ENCODE assay signal across 10 cellular contexts in genomic region chr12:96237035-96237434, GRCh38. TPM values are rescaled to one million over a fixed set of nuclear protein-coding genes. Genes with fewer than 3 reads are reported as not detected.
DNase-seq lines count a peak whose midpoint lies in the region; ATAC-seq and TF ChIP-seq lines count a peak whose summit lies in the region.
"Had no signal": no experiment of that assay in that cellular context is flagged by ENCODE, and none has a peak within 500 bp of the region (broad histone marks: within the 10 kb centered on the region; RNA-seq: fewer than 3 reads in every experiment).

No MANE protein-coding gene starts in this region.

- H3K9ac ChIP-seq in mucosa of rectum (ENCODE audit: low read depth in 1 of 2, low read length in 2 of 2), result no peak overlapping the region

- no peak for DNase-seq in activated naive CD8-positive, alpha-beta T cell treated with anti-CD3 and anti-CD28 coated beads, Interleukin-2, amount 50 U/mL, for 24 hours
- DNase-seq in breast epithelium (ENCODE audit: low spot score in 2 of 2) (no peak), upper lobe of left lung (no peak), omental fat pad (ENCODE audit: low spot score) (no peak), ACHN (no peak)
- DNase-seq: NCI-H1694 treated with DMSO at 0.1 percent for 48 hours, OCI-M1 had no signal

- H3K4me3 Mint-ChIP-seq in activated naive CD8-positive, alpha-beta T cell, result peak overlapping the region; percentile 27
- no peak overlapping the region for H3K4me3 Mint-ChIP-seq in activated naive CD8-positive, alpha-beta T cell treated with anti-CD3 and anti-CD28 coated beads, Interleukin-2, amount 50 U/mL, for 24 hours

- no peak for TF ChIP-seq POLR2A in breast epithelium (IDR thresholded peaks at IDR 0.05)
- no peak for TF ChIP-seq POLR2A in upper lobe of left lung (IDR thresholded peaks at IDR 0.05)

- peaks cover 12% of the 10 kb centered on the region for H3K36me3 Mint-ChIP-seq in activated naive CD8-positive, alpha-beta T cell
- H3K36me3 Mint-ChIP-seq in activated naive CD8-positive, alpha-beta T cell treated with anti-CD3 and anti-CD28 coated beads, Interleukin-2, amount 50 U/mL, for 24 hours (ENCODE audit: low read depth), result peaks cover 8% of the 10 kb centered on the region

- H3K4me1 ChIP-seq in breast epithelium (peaks cover 24 to 27% of the 10 kb centered on the region in 2 donors), mucosa of rectum (ENCODE audit: control insufficient read depth in 2 of 2, insufficient read depth in 2 of 2, low read length in 2 of 2) (peaks cover 23 to 28% of the 10 kb centered on the region in 2 donors), upper lobe of left lung (peaks cover 54 to 79% (median 61%) of the 10 kb centered on the region in 4 donors)

- TF ChIP-seq CTCF in breast epithelium (IDR thresholded peaks at IDR 0.05), result no peak
- no peak for TF ChIP-seq CTCF in upper lobe of left lung (IDR thresholded peaks at IDR 0.05)
- no peak for TF ChIP-seq CTCF in omental fat pad (IDR thresholded peaks at IDR 0.05)

- 92 to 96% methylated on average over 6 to 7 of the region's 7 CpGs for WGBS in upper lobe of left lung, 2 donors

- intact Hi-C loops in breast epithelium (cut with DNase I; ENCODE audit: low total_unique reads), result no loop called here

- H3K27ac ChIP-seq in breast epithelium (peak overlapping the region; percentile 92 to 95), mucosa of rectum (ENCODE audit: low read depth in 2 of 2, low read length in 2 of 2) (peak overlapping the region; percentile 80 to 86), upper lobe of left lung (peak overlapping the region; percentile 64 to 74 (median 65))

- peaks cover 62% of the 10 kb centered on the region for H3K4me1 Mint-ChIP-seq in activated naive CD8-positive, alpha-beta T cell (ENCODE audit: low read depth)
- H3K4me1 Mint-ChIP-seq in activated naive CD8-positive, alpha-beta T cell treated with anti-CD3 and anti-CD28 coated beads, Interleukin-2, amount 50 U/mL, for 24 hours, result peaks cover 57% of the 10 kb centered on the region

- ATAC-seq in activated naive CD8-positive, alpha-beta T cell treated with anti-CD3 and anti-CD28 coated beads, Interleukin-2, amount 50 U/mL, for 24 hours, result no peak
- ATAC-seq in upper lobe of left lung (ENCODE audit: low FRiP score in 2 of 2), result no peak
- ATAC-seq in omental fat pad (ENCODE audit: low FRiP score), result no peak
- ATAC-seq in HG02571 (IDR thresholded peaks at IDR 0.05; ENCODE audit: unreplicated experiment), result no peak

- no peak overlapping the region for H3K27ac Mint-ChIP-seq in activated naive CD8-positive, alpha-beta T cell
- no peak overlapping the region for H3K27ac Mint-ChIP-seq in activated naive CD8-positive, alpha-beta T cell treated with anti-CD3 and anti-CD28 coated beads, Interleukin-2, amount 50 U/mL, for 24 hours

- no peaks in the 10 kb centered on the region for H3K27me3 Mint-ChIP-seq in activated naive CD8-positive, alpha-beta T cell
- no peaks in the 10 kb centered on the region for H3K27me3 Mint-ChIP-seq in activated naive CD8-positive, alpha-beta T cell treated with anti-CD3 and anti-CD28 coated beads, Interleukin-2, amount 50 U/mL, for 24 hours

- H3K36me3 ChIP-seq in breast epithelium (no peaks in the 10 kb centered on the region), mucosa of rectum (ENCODE audit: control insufficient read depth in 2 of 2, insufficient read depth in 2 of 2, low read length in 2 of 2) (no peaks in the 10 kb centered on the region), upper lobe of left lung (peaks cover 0 to 3% (median 0%) of the 10 kb centered on the region in 4 donors)

- no peaks in the 10 kb centered on the region for H3K27me3 ChIP-seq in breast epithelium
- no peaks in the 10 kb centered on the region for H3K27me3 ChIP-seq in mucosa of rectum (ENCODE audit: control insufficient read depth in 2 of 2, insufficient read depth in 2 of 2, low read length in 2 of 2)
- no peaks in the 10 kb centered on the region for H3K27me3 ChIP-seq in upper lobe of left lung

- no peaks in the 10 kb centered on the region for H3K9me3 Mint-ChIP-seq in activated naive CD8-positive, alpha-beta T cell (ENCODE audit: low read depth)
- no peaks in the 10 kb centered on the region for H3K9me3 Mint-ChIP-seq in activated naive CD8-positive, alpha-beta T cell treated with anti-CD3 and anti-CD28 coated beads, Interleukin-2, amount 50 U/mL, for 24 hours

- H3K4me3 ChIP-seq in breast epithelium (peak overlapping the region in 1 of 3 donors; percentile 47), mucosa of rectum (ENCODE audit: low read length in 2 of 2) (no peak overlapping the region), upper lobe of left lung (no peak overlapping the region)

- in situ Hi-C loops in ACHN (cut with HindIII; ENCODE audit: low pct_ligation_motif_present, low pct_unique_long_range_greater_than_20kb, low sequenced_read_pairs), result no loop called here

- TF ChIP-seq EP300 in upper lobe of left lung (IDR thresholded peaks at IDR 0.05), result no peak

- no peaks in the 10 kb centered on the region for H3K9me3 ChIP-seq in breast epithelium
- H3K9me3 ChIP-seq in mucosa of rectum (ENCODE audit: control insufficient read depth in 2 of 2, low read length in 2 of 2), result no peaks in the 10 kb centered on the region
- no peaks in the 10 kb centered on the region for H3K9me3 ChIP-seq in upper lobe of left lung

RNA-seq across cellular contexts. Expression of gene ELK3, which starts 42.9 kb away (rescaled TPM):
- total RNA-seq in breast epithelium (10 to 100 TPM; 13.9 to 28.5 (median 16.5) TPM), upper lobe of left lung (10 to 100 TPM in 5 of 6 donors, 1 to 10 TPM in 1; 7.3 to 38.4 (median 22.1) TPM), omental fat pad (10 to 100 TPM; 22.4 to 69.7 (median 37.9) TPM)
